Comparison of ENCODE assay signal across 26 cellular contexts in genomic region chr5:41465493-41466171, GRCh38. TPM values are rescaled to one million over a fixed set of nuclear protein-coding genes. Genes with fewer than 3 reads are reported as not detected.
DNase-seq lines count a peak whose midpoint lies in the region; ATAC-seq and TF ChIP-seq lines count a peak whose summit lies in the region.
"Had no signal": no experiment of that assay in that cellular context is flagged by ENCODE, and none has a peak within 500 bp of the region (broad histone marks: within the 10 kb centered on the region; RNA-seq: fewer than 3 reads in every experiment).

No MANE protein-coding gene starts in this region.

- H3K36me3 ChIP-seq in KMS-11 (ENCODE audit: insufficient read depth) (no peaks in the 10 kb centered on the region), MG63 (no peaks in the 10 kb centered on the region)
- H3K36me3 ChIP-seq: thyroid gland had no signal

- H3K4me3 Mint-ChIP-seq in activated CD4-positive, alpha-beta T cell treated with anti-CD3 and anti-CD28 coated beads, Interleukin-2, amount 10 ng/mL, durations not matched to agents 24 days and 14 days: no peak overlapping the region
- H3K4me3 Mint-ChIP-seq: CD4-positive, CD25-positive, alpha-beta regulatory T cell; naive thymus-derived CD8-positive, alpha-beta T cell; stimulated activated naive CD8-positive, alpha-beta T cell treated with anti-CD3 and anti-CD28 coated beads, Interleukin-15, Interleukin-2, amounts not matched to agents 100 ng/mL and 50 ng/mL, for 24 hours had no signal

- intact Hi-C loops in activated CD4-positive, alpha-beta T cell treated with anti-CD3 and anti-CD28 coated beads, Interleukin-2, amount 10 ng/mL, durations not matched to agents 24 days and 14 days (cut with micrococcal nuclease): no loop called here

- H3K9me3 ChIP-seq in MG63: no peaks in the 10 kb centered on the region
- H3K9me3 ChIP-seq: thyroid gland had no signal

- H3K4me3 ChIP-seq in KMS-11 (IDR thresholded peaks at IDR 0.05; ENCODE audit: insufficient read depth, low read depth, low read length) (no peak overlapping the region), choroid plexus epithelial cell (ENCODE audit: low read depth, low read length) (no peak overlapping the region), MG63 (no peak overlapping the region)
- H3K4me3 ChIP-seq: hepatocyte, thyroid gland had no signal

- peaks cover 33% of the 10 kb centered on the region for H3K4me1 ChIP-seq in KMS-11 (ENCODE audit: low read depth, poor library complexity, severe bottlenecking)
- H3K4me1 ChIP-seq: thyroid gland had no signal

- H3K27ac ChIP-seq in KMS-11: peak overlapping the region; percentile 80
- H3K27ac ChIP-seq: hepatocyte, thyroid gland had no signal

- H3K9ac ChIP-seq in KMS-11: peak overlapping the region; percentile 26; the same call in 1 of the 2 replicates

- ATAC-seq in GM18511 (IDR thresholded peaks at IDR 0.05; ENCODE audit: unreplicated experiment) (peak; percentile 50), GM21619 (IDR thresholded peaks at IDR 0.05; ENCODE audit: unreplicated experiment) (no peak), GM19328 (IDR thresholded peaks at IDR 0.05; ENCODE audit: unreplicated experiment) (no peak)
- ATAC-seq: naive thymus-derived CD8-positive, alpha-beta T cell; SK-N-SH treated with all-trans-retinoic acid at 6 μM for 48 hours had no signal

- no peaks in the 10 kb centered on the region for H3K36me3 Mint-ChIP-seq in activated CD4-positive, alpha-beta T cell treated with anti-CD3 and anti-CD28 coated beads, Interleukin-2, amount 10 ng/mL, durations not matched to agents 24 days and 14 days (ENCODE audit: low read depth)
- H3K36me3 Mint-ChIP-seq: CD4-positive, CD25-positive, alpha-beta regulatory T cell had no signal

- no peaks in the 10 kb centered on the region for H3K27me3 ChIP-seq in KMS-11 (ENCODE audit: insufficient read depth, low read depth)
- no peaks in the 10 kb centered on the region for H3K27me3 ChIP-seq in MG63
- H3K27me3 ChIP-seq: hepatocyte, thyroid gland had no signal

- H3K27me3 Mint-ChIP-seq in activated CD4-positive, alpha-beta T cell treated with anti-CD3 and anti-CD28 coated beads, Interleukin-2, amount 10 ng/mL, durations not matched to agents 24 days and 14 days: no peaks in the 10 kb centered on the region
- H3K27me3 Mint-ChIP-seq: CD4-positive, CD25-positive, alpha-beta regulatory T cell; naive thymus-derived CD8-positive, alpha-beta T cell; stimulated activated naive CD8-positive, alpha-beta T cell treated with anti-CD3 and anti-CD28 coated beads, Interleukin-15, Interleukin-2, amounts not matched to agents 100 ng/mL and 50 ng/mL, for 24 hours had no signal

- DNase-seq in choroid plexus epithelial cell (ENCODE audit: low read depth): peak; percentile 4
- peak; percentile 3 for DNase-seq in hepatic stellate cell (ENCODE audit: low spot score)
- DNase-seq in MG63: no peak
- no peak for DNase-seq in activated CD4-positive, alpha-beta T cell treated with anti-CD3 and anti-CD28 coated beads, Interleukin-2, amount 10 ng/mL, durations not matched to agents 24 days and 14 days
- DNase-seq: activated CD4-positive, alpha-beta T cell treated with anti-CD3 and anti-CD28 coated beads, Interleukin-2, amount 50 U/mL, for 1 hour; activated naive CD4-positive, alpha-beta T cell treated with anti-CD3 and anti-CD28 coated beads, Interleukin-2, amount 50 U/mL, for 16 hours; CD4-positive, CD25-positive, alpha-beta regulatory T cell; central memory CD4-positive, alpha-beta T cell; foreskin fibroblast; GOT3; KBM-7; naive thymus-derived CD8-positive, alpha-beta T cell; NCI-H187 treated with DMSO at 0.1 percent for 48 hours; NCI-H226; NCI-H774; T-helper 2 cell; thyroid gland had no signal

- no peaks in the 10 kb centered on the region for H3K9me3 Mint-ChIP-seq in activated CD4-positive, alpha-beta T cell treated with anti-CD3 and anti-CD28 coated beads, Interleukin-2, amount 10 ng/mL, durations not matched to agents 24 days and 14 days

- no peaks in the 10 kb centered on the region for H4K20me1 ChIP-seq in KMS-11 (ENCODE audit: insufficient read depth)

- TF ChIP-seq CTCF in KMS-11 (conservative IDR thresholded peaks at IDR 0.05; ENCODE audit: low read depth, low read length) (no peak), choroid plexus epithelial cell (conservative IDR thresholded peaks at IDR 0.05; ENCODE audit: low read depth, low read length) (no peak)

- no peak overlapping the region for H3K27ac Mint-ChIP-seq in activated CD4-positive, alpha-beta T cell treated with anti-CD3 and anti-CD28 coated beads, Interleukin-2, amount 10 ng/mL, durations not matched to agents 24 days and 14 days
- H3K27ac Mint-ChIP-seq: CD4-positive, CD25-positive, alpha-beta regulatory T cell; naive thymus-derived CD8-positive, alpha-beta T cell; stimulated activated naive CD8-positive, alpha-beta T cell treated with anti-CD3 and anti-CD28 coated beads, Interleukin-15, Interleukin-2, amounts not matched to agents 100 ng/mL and 50 ng/mL, for 24 hours had no signal

- peak overlapping the region; percentile 35 for H2AFZ ChIP-seq in KMS-11 (ENCODE audit: low read depth)
- H2AFZ ChIP-seq: hepatocyte had no signal

- H3K4me2 ChIP-seq in KMS-11: peak overlapping the region; percentile 53
- H3K4me2 ChIP-seq: hepatocyte had no signal

- H3K79me2 ChIP-seq in KMS-11 (ENCODE audit: insufficient read depth, low read depth): no peaks in the 10 kb centered on the region
- H3K79me2 ChIP-seq: hepatocyte had no signal

- H3K4me1 Mint-ChIP-seq in activated CD4-positive, alpha-beta T cell treated with anti-CD3 and anti-CD28 coated beads, Interleukin-2, amount 10 ng/mL, durations not matched to agents 24 days and 14 days: no peaks in the 10 kb centered on the region
- H3K4me1 Mint-ChIP-seq: CD4-positive, CD25-positive, alpha-beta regulatory T cell; naive thymus-derived CD8-positive, alpha-beta T cell had no signal

RNA-seq across cellular contexts. Expression of gene PLCXD3, which starts 44.8 kb away (rescaled TPM):
- not detected in 2 replicates for total RNA-seq in MG63 (2014; rRNA removed; shearing (Covaris generic); ENCODE audit: low replicate concordance)
- total RNA-seq in activated CD4-positive, alpha-beta T cell treated with anti-CD3 and anti-CD28 coated beads, Interleukin-2, amount 10 ng/mL, durations not matched to agents 24 days and 14 days: not detected in 2 replicates
- total RNA-seq: CD4-positive, CD25-positive, alpha-beta regulatory T cell; endothelial cell of umbilical vein; naive thymus-derived CD8-positive, alpha-beta T cell; osteocyte had no signal

Comparison
In these comparisons a context has a peak if more than half of its experiments do, and no peak if none do; other contexts are left out.
1. DNase-seq: peak in choroid plexus epithelial cell (single experiment) and hepatic stellate cell (single experiment); none in MG63 (single experiment) and activated CD4-positive, alpha-beta T cell treated with anti-CD3 and anti-CD28 coated beads, Interleukin-2, amount 10 ng/mL, durations not matched to agents 24 days and 14 days (single experiment).